ENCODE assay signal across 15 cellular contexts in the genomic region with DNA sequence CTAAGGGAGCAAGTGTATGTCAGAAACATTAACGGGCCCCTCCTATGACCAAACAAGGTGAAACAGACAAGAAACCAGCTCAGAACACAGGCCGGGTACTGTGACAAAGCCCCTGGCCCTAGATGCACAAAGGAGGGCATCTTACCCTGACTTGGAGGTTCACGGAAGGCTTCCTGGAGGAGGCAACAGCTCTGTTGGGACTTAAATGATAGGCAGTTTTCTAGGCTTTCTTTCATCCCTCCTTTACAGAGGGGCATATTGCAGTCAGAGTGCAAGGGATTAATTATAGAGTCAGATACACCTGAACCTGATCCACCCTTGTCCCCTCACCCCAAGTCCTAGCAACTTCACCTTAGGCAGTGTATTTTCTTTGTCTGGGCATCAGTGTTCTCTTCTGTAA. TPM values are rescaled to one million over a fixed set of nuclear protein-coding genes. Genes with fewer than 3 reads are reported as not detected.
DNase-seq lines count a peak whose midpoint lies in the region; ATAC-seq, FAIRE-seq and TF ChIP-seq lines count a peak whose summit lies in the region.
"Had no signal": no experiment of that assay in that cellular context is flagged by ENCODE, and none has a peak within 500 bp of the region (broad histone marks: within the 10 kb centered on the region; RNA-seq: fewer than 3 reads in every experiment).

No MANE protein-coding gene starts in this region.

- H3K9me3 Mint-ChIP-seq in Calu3 (ENCODE audit: low read depth, unreplicated experiment), result no peaks in the 10 kb centered on the region
- no peaks in the 10 kb centered on the region for H3K9me3 Mint-ChIP-seq in mesothelial cell of epicardium
- H3K9me3 Mint-ChIP-seq in stimulated activated effector memory CD8-positive, alpha-beta T cell treated with anti-CD3 and anti-CD28 coated beads, Interleukin-12 subunit alpha, Interleukin-12 subunit beta, amount 100 ng/mL, for 72 hours, result no peaks in the 10 kb centered on the region

- FAIRE-seq in K562 (lab: Jason Lieb, UNC), result no peak
- FAIRE-seq: endometrium, islet of Langerhans had no signal

- H3K27ac ChIP-seq in K562 (ENCODE audit: extremely low read depth, low read depth, low read length), result no peak overlapping the region
- H3K27ac ChIP-seq in ascending aorta, result no peak overlapping the region

- H3K36me3 ChIP-seq in K562 (ENCODE audit: control insufficient read depth, insufficient read depth, low read length), result no peaks in the 10 kb centered on the region
- H3K36me3 ChIP-seq in ascending aorta, result no peaks in the 10 kb centered on the region

- H3K4me3 ChIP-seq in K562 (no peak overlapping the region), ascending aorta (peak overlapping the region in 1 of 2 donors; percentile 77)

- H3K9ac ChIP-seq in K562 (ENCODE audit: insufficient read depth in 1 of 2, low read depth in 2 of 2, low read length in 2 of 2), result no peak overlapping the region

- DNase-seq in Calu3 (no peak), K562 (ENCODE audit: extremely low read depth in 1 of 4, low spot score in 3 of 4) (no peak), mesothelial cell of epicardium (ENCODE audit: low spot score in 2 of 2, unreplicated experiment in 2 of 2) (no peak), EL (no peak), NCI-H526 treated with DMSO at 0.1 percent for 48 hours (lab: John Stamatoyannopoulos, UW) (no peak), ascending aorta (ENCODE audit: low spot score in 2 of 2) (no peak)
- no peak for DNase-seq in stimulated activated effector memory CD8-positive, alpha-beta T cell treated with anti-CD3 and anti-CD28 coated beads, Interleukin-12 subunit alpha, Interleukin-12 subunit beta, amount 100 ng/mL, for 72 hours (ENCODE audit: low spot score in 2 of 2)
- DNase-seq: activated naive CD4-positive, alpha-beta T cell; GOT3; NCI-H226; right cardiac atrium; stimulated activated CD4-positive, alpha-beta T cell treated with anti-CD3 and anti-CD28 coated beads, Interleukin-2, amount 100 ng/mL, for 48 hours; tibial artery had no signal

- TF ChIP-seq CTCF in Calu3 (IDR thresholded peaks at IDR 0.05; ENCODE audit: unreplicated experiment) (no peak), K562 (IDR thresholded peaks at IDR 0.05 in 2 of 3, conservative IDR thresholded peaks at IDR 0.05 in 1 of 3; ENCODE audit: insufficient read depth in 2 of 3, low read depth in 1 of 3, low read length in 3 of 3) (no peak), mesothelial cell of epicardium (IDR thresholded peaks at IDR 0.05; ENCODE audit: unreplicated experiment) (no peak), ascending aorta (IDR thresholded peaks at IDR 0.05) (no peak)

- intact Hi-C loops in Calu3 (cut with micrococcal nuclease; ENCODE audit: unreplicated experiment), result no loop called here
- intact Hi-C loops in K562 (cut with micrococcal nuclease), result no loop called here
- intact Hi-C loops in ascending aorta (cut with DNase I), result no loop called here

- H3K27me3 ChIP-seq in K562 (ENCODE audit: control insufficient read depth in 2 of 2, insufficient read depth in 2 of 2, low read length in 2 of 2) (peaks cover 62 to 97% of the 10 kb centered on the region in 2 experiments), ascending aorta (no peaks in the 10 kb centered on the region)
- H3K27me3 ChIP-seq: tibial artery had no signal

- TF ChIP-seq RAD21 in K562 (CRISPR knock-in tag; conservative IDR thresholded peaks at IDR 0.05 in 1 of 2, IDR thresholded peaks at IDR 0.05 in 1 of 2), result no peak

- H3K4me3 Mint-ChIP-seq in Calu3 (ENCODE audit: low read depth, unreplicated experiment) (peak overlapping the region; percentile 67), mesothelial cell of epicardium (peak overlapping the region; percentile 66)
- peak overlapping the region; percentile 25 for H3K4me3 Mint-ChIP-seq in stimulated activated effector memory CD8-positive, alpha-beta T cell treated with anti-CD3 and anti-CD28 coated beads, Interleukin-12 subunit alpha, Interleukin-12 subunit beta, amount 100 ng/mL, for 72 hours

- BruUV-seq in Calu3 (replicated peaks; lab: Mats Ljungman, UMichigan), result no TSS peak
- no TSS peak for BruUV-seq in K562 (replicated peaks; lab: Mats Ljungman, UMichigan)

- H3K9me1 ChIP-seq in K562 (ENCODE audit: control insufficient read depth, insufficient read depth, low read length), result no peaks in the 10 kb centered on the region

- H4K20me1 ChIP-seq in K562 (replicated peaks; ENCODE audit: control insufficient read depth, insufficient read depth, low read length), result peaks cover 7% of the 10 kb centered on the region

- TF ChIP-seq POLR2A in K562 (conservative IDR thresholded peaks at IDR 0.05), result no peak

- H3K4me1 ChIP-seq in K562 (replicated peaks in 1 of 2; ENCODE audit: control insufficient read depth in 2 of 2, insufficient read depth in 2 of 2, low read length in 2 of 2) (peaks cover 0 to 14% of the 10 kb centered on the region in 2 experiments; a peak in 2 of 5 replicates), ascending aorta (peaks cover 0 to 10% of the 10 kb centered on the region in 2 donors)

- H2AFZ ChIP-seq in K562 (ENCODE audit: low read depth, low read length), result no peak overlapping the region

- in situ Hi-C loops in K562 (cut with MboI), result no loop called here

- no peak overlapping the region for H3K27ac Mint-ChIP-seq in Calu3 (ENCODE audit: unreplicated experiment)
- peak overlapping the region; percentile 95 for H3K27ac Mint-ChIP-seq in mesothelial cell of epicardium
- H3K27ac Mint-ChIP-seq in stimulated activated effector memory CD8-positive, alpha-beta T cell treated with anti-CD3 and anti-CD28 coated beads, Interleukin-12 subunit alpha, Interleukin-12 subunit beta, amount 100 ng/mL, for 72 hours, result no peak overlapping the region

- no peak for ATAC-seq in K562
- ATAC-seq in stimulated activated effector memory CD8-positive, alpha-beta T cell treated with anti-CD3 and anti-CD28 coated beads, Interleukin-12 subunit alpha, Interleukin-12 subunit beta, amount 100 ng/mL, for 72 hours, result no peak

- 0% methylated on average over 3 of the region's 3 CpGs for WGBS in K562 (ENCODE audit: insufficient coverage, low coverage, missing lambda C conversion rate)

- H3K9me3 ChIP-seq in K562 (replicated peaks; ENCODE audit: control insufficient read depth, insufficient read depth, low read depth, low read length) (no peaks in the 10 kb centered on the region), ascending aorta (no peaks in the 10 kb centered on the region)
- H3K9me3 ChIP-seq: tibial artery had no signal

- no peak overlapping the region for H3K4me2 ChIP-seq in K562 (ENCODE audit: insufficient read depth, low read length)

- H3K36me3 Mint-ChIP-seq in Calu3 (ENCODE audit: insufficient read depth, unreplicated experiment) (peaks cover 25% of the 10 kb centered on the region), mesothelial cell of epicardium (peaks cover 22% of the 10 kb centered on the region)
- no peaks in the 10 kb centered on the region for H3K36me3 Mint-ChIP-seq in stimulated activated effector memory CD8-positive, alpha-beta T cell treated with anti-CD3 and anti-CD28 coated beads, Interleukin-12 subunit alpha, Interleukin-12 subunit beta, amount 100 ng/mL, for 72 hours

- no peak for TF ChIP-seq EP300 in K562 (IDR thresholded peaks at IDR 0.05; ENCODE audit: low read length)

- H3K4me1 Mint-ChIP-seq in Calu3 (ENCODE audit: low read depth, unreplicated experiment) (peaks cover 26% of the 10 kb centered on the region), mesothelial cell of epicardium (peaks cover 75% of the 10 kb centered on the region)
- H3K4me1 Mint-ChIP-seq in stimulated activated effector memory CD8-positive, alpha-beta T cell treated with anti-CD3 and anti-CD28 coated beads, Interleukin-12 subunit alpha, Interleukin-12 subunit beta, amount 100 ng/mL, for 72 hours, result no peaks in the 10 kb centered on the region

- POLR2A ChIA-PET in K562 (lab: Yijun Ruan, JAX), result no interaction called here

- CTCF ChIA-PET in Calu3 (lab: Charles Lee) (interaction anchor here (1.3 kb wide), 1 partner anchor 9 kb away, joined by 3 read pairs; the partner anchor contains the start of gene EPHB3), K562 (lab: Yijun Ruan, JAX; ENCODE audit: low intra/inter-chr PET ratio) (no interaction called here)

- no peaks in the 10 kb centered on the region for H3K79me2 ChIP-seq in K562 (ENCODE audit: control insufficient read depth, insufficient read depth, low read length)

- H3K27me3 Mint-ChIP-seq in Calu3 (ENCODE audit: unreplicated experiment) (peaks cover 63% of the 10 kb centered on the region), mesothelial cell of epicardium (ENCODE audit: low read depth) (no peaks in the 10 kb centered on the region)

TF ChIP-seq in K562, 482 proteins besides CTCF, POLR2A, EP300 and RAD21 (continues in another document):
- TF ChIP-seq ZNF449 (CRISPR knock-in tag; IDR thresholded peaks at IDR 0.05), result no peak
- TF ChIP-seq CEBPB (tag; IDR thresholded peaks at IDR 0.05), result no peak

RNA-seq across cellular contexts. Expression of gene EPHB3, which starts 8.4 kb away (rescaled TPM):
- total RNA-seq in Calu3 (2022), result 2.5 and 2.8 TPM in 2 replicates
- total RNA-seq in K562 (2011; cell fraction: chromatin; rRNA removed; ENCODE audit: low replicate concordance), result not detected in 2 replicates
- not detected in 2 replicates for total RNA-seq in K562 (2011; cell fraction: nucleolus; rRNA removed)
- total RNA-seq in K562 (2011; cell fraction: nucleoplasm; rRNA removed), result not detected in 2 replicates
- not detected in 2 replicates for total RNA-seq in K562 (2014; rRNA removed)
- not detected in 2 replicates for total RNA-seq in K562 (2014; rRNA removed; fragmentation: Illumina TruSeq; extraction: Trizol)
- total RNA-seq in K562 (2015; rRNA removed; fragmentation: Illumina TruSeq; extraction: Trizol), result not detected in 2 replicates
- 0.04 TPM in 1 of 2 replicates, not detected in the other for total RNA-seq in K562 (2021)
- polyA plus RNA-seq in K562 (2011; rRNA removed), result not detected in 2 replicates
- not detected in 2 replicates for polyA plus RNA-seq in K562 (2011; cell fraction: cytosol; rRNA removed)
- not detected in 2 replicates for polyA plus RNA-seq in K562 (2011; cell fraction: nucleus; rRNA removed)
- polyA plus RNA-seq in K562 (2012), result not detected in 2 replicates
- polyA plus RNA-seq in K562 (2014; fragmentation: Illumina TruSeq; extraction: Trizol), result not detected in 2 replicates
- polyA plus RNA-seq in K562 (2014; fragmentation: Nextera tagmentation; extraction: Ambion mirVana), result not detected
- polyA plus RNA-seq in K562 (2014; rRNA removed), result not detected in 2 replicates
- polyA minus RNA-seq in K562 (2011; rRNA and poly(A)+ RNA removed), result not detected in 2 replicates
- not detected in 2 replicates for polyA minus RNA-seq in K562 (2011; cell fraction: cytosol; rRNA and poly(A)+ RNA removed)
- not detected in 2 replicates for polyA minus RNA-seq in K562 (2011; cell fraction: nucleus; rRNA and poly(A)+ RNA removed)
- total RNA-seq in mesothelial cell of epicardium, result 98.9 to 115 TPM (median 106 TPM) in 3 replicates
- total RNA-seq in ascending aorta, result 1.2 TPM

Comparison
In these comparisons a context has a peak if more than half of its experiments do, and no peak if none do; other contexts are left out.
1. RNA of gene EPHB3, which starts 8.4 kb away (total RNA-seq): 98.9 to 115 TPM in mesothelial cell of epicardium; 2.5 to 2.8 TPM in Calu3, 1.2 TPM in ascending aorta (single experiment) and 0.04 TPM in K562; every median in the first group is over 10 times any median in the second.
2. Peak in every context shown above with its lines, with median percentiles within 50 percentile points of each other: H3K4me3 Mint-ChIP-seq.